Comparison of ENCODE assay signal across 23 cellular contexts in genomic region chr12:106280101-106280500, GRCh38. TPM values are rescaled to one million over a fixed set of nuclear protein-coding genes. Genes with fewer than 3 reads are reported as not detected.
DNase-seq lines count a peak whose midpoint lies in the region; ATAC-seq, FAIRE-seq and TF ChIP-seq lines count a peak whose summit lies in the region.
"Had no signal": no experiment of that assay in that cellular context is flagged by ENCODE, and none has a peak within 500 bp of the region (broad histone marks: within the 10 kb centered on the region; RNA-seq: fewer than 3 reads in every experiment).

No MANE protein-coding gene starts in this region.

- CTCF ChIA-PET in HepG2 (lab: Yijun Ruan, JAX; ENCODE audit: low intra/inter-chr PET ratio, low total read pairs) = interaction anchor here (1.6 kb wide), 1 partner anchor 53 kb away, joined by 9 read pairs; no protein-coding TSS in a partner anchor
- CTCF ChIA-PET in naive thymus-derived CD4-positive, alpha-beta T cell (lab: Charles Lee) = interaction anchor here (0.6 to 3.2 kb wide), 5 partner anchors 11 to 1922 kb away, joined by 3 to 44 read pairs (median 4); no protein-coding TSS in a partner anchor

- ATAC-seq in right lobe of liver (peak in 3 of 4 donors; percentile 24 to 40 (median 25)), HepG2 (no peak), pancreas (no peak)
- ATAC-seq in naive thymus-derived CD4-positive, alpha-beta T cell = peak; percentile 41
- ATAC-seq: T-cell had no signal

- no peaks in the 10 kb centered on the region for H3K9me3 ChIP-seq in right lobe of liver
- no peaks in the 10 kb centered on the region for H3K9me3 ChIP-seq in HepG2 (ENCODE audit: low read length)
- peaks cover 0 to 7% (median 0%) of the 10 kb centered on the region in 3 experiments for H3K9me3 ChIP-seq in naive thymus-derived CD4-positive, alpha-beta T cell (ENCODE audit: control insufficient read depth in 2 of 3, low read length in 3 of 3)
- no peaks in the 10 kb centered on the region for H3K9me3 ChIP-seq in pancreas

- no peak overlapping the region for H3K27ac Mint-ChIP-seq in naive thymus-derived CD4-positive, alpha-beta T cell
- H3K27ac Mint-ChIP-seq: CD4-positive, CD25-positive, alpha-beta regulatory T cell; T-cell had no signal

- H3K4me1 ChIP-seq in right lobe of liver (peaks cover 0 to 14% (median 3%) of the 10 kb centered on the region in 4 donors), HepG2 (ENCODE audit: insufficient read depth, low read length) (peaks cover 72% of the 10 kb centered on the region), pancreas (peaks cover 9 to 31% (median 17%) of the 10 kb centered on the region in 3 donors)
- H3K4me1 ChIP-seq in naive thymus-derived CD4-positive, alpha-beta T cell (ENCODE audit: control insufficient read depth in 2 of 2, insufficient read depth in 2 of 2, low read length in 2 of 2) = no peaks in the 10 kb centered on the region

- H3K4me1 Mint-ChIP-seq in naive thymus-derived CD4-positive, alpha-beta T cell = peaks cover 6 to 14% (median 8%) of the 10 kb centered on the region in 7 donors

- H3K36me3 ChIP-seq in right lobe of liver (no peaks in the 10 kb centered on the region), HepG2 (replicated peaks in 1 of 2; ENCODE audit: control insufficient read depth in 1 of 2, insufficient read depth in 2 of 2, low read length in 2 of 2) (no peaks in the 10 kb centered on the region), pancreas (no peaks in the 10 kb centered on the region)
- H3K36me3 ChIP-seq in naive thymus-derived CD4-positive, alpha-beta T cell (ENCODE audit: control insufficient read depth in 2 of 3, insufficient read depth in 3 of 3, low read length in 3 of 3) = no peaks in the 10 kb centered on the region
- H3K36me3 ChIP-seq: MG63 had no signal

- WGBS in right lobe of liver (ENCODE audit: insufficient coverage, low coverage, low lambda C conversion rate, missing lambda C conversion rate) = 17% methylated on average over 4 of the region's 4 CpGs
- WGBS in HepG2 (ENCODE audit: low lambda C conversion rate) = 25% methylated on average over 4 of the region's 4 CpGs
- WGBS in pancreas, 2 donors = 62 to 68% methylated on average over 4 of the region's 4 CpGs

- peaks cover 0 to 21% (median 4%) of the 10 kb centered on the region in 5 donors for H3K27me3 Mint-ChIP-seq in naive thymus-derived CD4-positive, alpha-beta T cell

- BruUV-seq in HepG2 (replicated peaks; lab: Mats Ljungman, UMichigan) = no TSS peak

- no peak overlapping the region for H3K4me3 Mint-ChIP-seq in naive thymus-derived CD4-positive, alpha-beta T cell
- H3K4me3 Mint-ChIP-seq: CD4-positive, CD25-positive, alpha-beta regulatory T cell; T-cell had no signal

- no peak overlapping the region for H2AFZ ChIP-seq in HepG2 (ENCODE audit: low read length)

- no peak overlapping the region for H3K4me2 ChIP-seq in HepG2 (ENCODE audit: low read depth, low read length)

- in situ Hi-C loops in HepG2 (cut with HindIII; ENCODE audit: extremely low pct_ligation_motif_present, low pct_unique_long_range_greater_than_20kb) = loop anchor here (5.0 to 10.0 kb wide), 2 partner anchors 53 to 185 kb away; no protein-coding TSS in a partner anchor

- FAIRE-seq in HepG2 (lab: Jason Lieb, UNC) (no peak), pancreas (lab: Jason Lieb, UNC) (no peak)
- FAIRE-seq: H1 had no signal

- H3K4me3 ChIP-seq in right lobe of liver (no peak overlapping the region), HepG2 (replicated peaks in 1 of 3; ENCODE audit: insufficient read depth in 1 of 3, low read depth in 2 of 3, low read length in 3 of 3) (no peak overlapping the region), pancreas (no peak overlapping the region)
- H3K4me3 ChIP-seq in naive thymus-derived CD4-positive, alpha-beta T cell (ENCODE audit: low read length) = no peak overlapping the region
- H3K4me3 ChIP-seq: MG63 had no signal

- TF ChIP-seq POLR2A in right lobe of liver (IDR thresholded peaks at IDR 0.05) (no peak), HepG2 (IDR thresholded peaks at IDR 0.05; ENCODE audit: insufficient read depth in 1 of 2, low read depth in 2 of 2, low read length in 2 of 2) (no peak)

- no peak for TF ChIP-seq EP300 in HepG2 (IDR thresholded peaks at IDR 0.05; ENCODE audit: low read depth in 2 of 2, low read length in 2 of 2)
- TF ChIP-seq EP300 in HepG2 (CRISPR knock-in tag; IDR thresholded peaks at IDR 0.05; ENCODE audit: borderline replicate concordance) = no peak

- H4K20me1 ChIP-seq in HepG2 (ENCODE audit: insufficient read depth, low read length) = no peaks in the 10 kb centered on the region

- no peaks in the 10 kb centered on the region for H3K79me2 ChIP-seq in HepG2 (ENCODE audit: insufficient read depth, low read length)

- DNase-seq in right lobe of liver (no peak), HepG2 (ENCODE audit: low spot score) (no peak), NOMO-1 treated with DMSO at 0.1 percent for 48 hours (lab: John Stamatoyannopoulos, UW; ENCODE audit: unreplicated experiment) (peak; percentile 47), DMS153 treated with DMSO at 0.1 percent for 48 hours (lab: John Stamatoyannopoulos, UW; ENCODE audit: unreplicated experiment) (no peak), cerebellar cortex (ENCODE audit: low spot score) (no peak), pancreas (no peak)
- no peak for DNase-seq in naive thymus-derived CD4-positive, alpha-beta T cell
- DNase-seq: ACHN; CD4-positive, CD25-positive, alpha-beta regulatory T cell; DMS153; HCEC 1CT; IMR-90; KG1; MG63; NCI-H1105 treated with DMSO at 0.1 percent for 48 hours; NCI-H146; NCI-H1930; NCI-H2107; NCI-H524 treated with DMSO at 0.1 percent for 48 hours; SHP77; T-cell had no signal

- peaks cover 0 to 5% (median 4%) of the 10 kb centered on the region in 5 donors for H3K36me3 Mint-ChIP-seq in naive thymus-derived CD4-positive, alpha-beta T cell
- H3K36me3 Mint-ChIP-seq: CD4-positive, CD25-positive, alpha-beta regulatory T cell; T-cell had no signal

- POLR2A ChIA-PET in HepG2 (lab: Yijun Ruan, JAX) = interaction anchor here (1.2 to 2.9 kb wide), 2 partner anchors 32 to 53 kb away, joined by 3 to 13 read pairs; partner anchors contain the start of gene CKAP4
- POLR2A ChIA-PET in naive thymus-derived CD4-positive, alpha-beta T cell (lab: Charles Lee) = interaction anchor here (1.0 to 1.5 kb wide), 5 partner anchors 11 to 31 kb away, joined by 4 to 6 read pairs (median 5); no protein-coding TSS in a partner anchor

- no peak overlapping the region for H3K9ac ChIP-seq in HepG2 (ENCODE audit: insufficient read depth, low read depth, low read length)

- H3K27ac ChIP-seq in right lobe of liver (no peak overlapping the region), HepG2 (ENCODE audit: extremely low read length, insufficient read depth, low read length) (no peak overlapping the region), pancreas (no peak overlapping the region)
- H3K27ac ChIP-seq in naive thymus-derived CD4-positive, alpha-beta T cell (ENCODE audit: low read depth, low read length) = no peak overlapping the region
- H3K27ac ChIP-seq: RWPE1 had no signal

- H3K27me3 ChIP-seq in right lobe of liver (no peaks in the 10 kb centered on the region), HepG2 (ENCODE audit: control insufficient read depth in 1 of 2, insufficient read depth in 2 of 2, low read length in 2 of 2) (peaks cover 0 to 24% of the 10 kb centered on the region in 2 experiments; a peak in 3 of 5 replicates), pancreas (no peaks in the 10 kb centered on the region)
- no peaks in the 10 kb centered on the region for H3K27me3 ChIP-seq in naive thymus-derived CD4-positive, alpha-beta T cell (ENCODE audit: control insufficient read depth in 2 of 2, insufficient read depth in 2 of 2, low read length in 2 of 2)
- H3K27me3 ChIP-seq: MG63 had no signal

- TF ChIP-seq CTCF in right lobe of liver (IDR thresholded peaks at IDR 0.05) (no peak), HepG2 (CRISPR knock-in tag; IDR thresholded peaks at IDR 0.05) (no peak), pancreas (IDR thresholded peaks at IDR 0.05) (no peak)

- intact Hi-C loops in right lobe of liver (cut with DNase I) = loop anchor here in 1 of 2 donors (5.0 kb wide), 1 partner anchor 43 kb away; no protein-coding TSS in a partner anchor
- intact Hi-C loops in HepG2 (cut with micrococcal nuclease; ENCODE audit: unreplicated experiment) = no loop called here
- intact Hi-C loops in naive thymus-derived CD4-positive, alpha-beta T cell (cut with micrococcal nuclease) = loop anchor here in 1 of 2 donors (5.0 kb wide), 1 partner anchor 858 kb away; no protein-coding TSS in a partner anchor
- intact Hi-C loops in pancreas (cut with DNase I) = loop anchor here in 2 of 3 donors (5.0 kb wide), 1 partner anchor 53 kb away; no protein-coding TSS in a partner anchor

- no peak for TF ChIP-seq RAD21 in HepG2 (CRISPR knock-in tag; IDR thresholded peaks at IDR 0.05)

- H3K9me3 Mint-ChIP-seq in naive thymus-derived CD4-positive, alpha-beta T cell = peaks cover 3 to 22% (median 6%) of the 10 kb centered on the region in 11 donors

RNA-seq across cellular contexts. Expression of gene TCP11L2, which starts 22.4 kb away (rescaled TPM):
- 10 to 100 TPM in 3 of 6 experiments, 1 to 10 TPM in 3; 7.3 to 14.2 (median 10.5) TPM for total RNA-seq in right lobe of liver
- 4.6 TPM in 2 replicates for total RNA-seq in HepG2 (2016; rRNA removed; fragmentation: Illumina TruSeq; extraction: Trizol)
- total RNA-seq in HepG2 (2016; cell fraction: cytosol; rRNA removed; fragmentation: Illumina TruSeq; extraction: Trizol; ENCODE audit: low read depth) = 1.1 and 1.3 TPM in 2 replicates
- 3.7 and 4.3 TPM in 2 replicates for total RNA-seq in HepG2 (2016; cell fraction: insoluble cytoplasmic fraction; rRNA removed; fragmentation: Illumina TruSeq; extraction: Trizol)
- 1.4 and 2.2 TPM in 2 replicates for total RNA-seq in HepG2 (2016; cell fraction: membrane; rRNA removed; fragmentation: Illumina TruSeq; extraction: Trizol)
- total RNA-seq in HepG2 (2016; cell fraction: nucleus; rRNA removed; fragmentation: Illumina TruSeq; extraction: Trizol) = 5.1 and 5.6 TPM in 2 replicates
- 24.1 and 29.2 TPM in 2 replicates for polyA plus RNA-seq in HepG2 (2011; rRNA removed)
- 10.5 and 16.7 TPM in 2 replicates for polyA plus RNA-seq in HepG2 (2011; cell fraction: cytosol; rRNA removed)
- 21.9 and 33.5 TPM in 2 replicates for polyA plus RNA-seq in HepG2 (2011; cell fraction: nucleus; rRNA removed)
- polyA plus RNA-seq in HepG2 (2012) = 16.7 and 20.6 TPM in 2 replicates
- polyA plus RNA-seq in HepG2 (2016; cell fraction: cytosol; fragmentation: Illumina TruSeq; extraction: Trizol; ENCODE audit: low read depth) = 0.17 and 0.33 TPM in 2 replicates
- 1.5 and 1.6 TPM in 2 replicates for polyA plus RNA-seq in HepG2 (2016; cell fraction: insoluble cytoplasmic fraction; fragmentation: Illumina TruSeq; extraction: Trizol; ENCODE audit: low read depth)
- polyA plus RNA-seq in HepG2 (2016; cell fraction: membrane; fragmentation: Illumina TruSeq; extraction: Trizol; ENCODE audit: low read depth) = 0.25 and 0.38 TPM in 2 replicates
- polyA plus RNA-seq in HepG2 (2016; cell fraction: nucleus; fragmentation: Illumina TruSeq; extraction: Trizol; ENCODE audit: insufficient read depth, low read depth) = 4.4 and 4.8 TPM in 2 replicates
- polyA minus RNA-seq in HepG2 (2011; rRNA and poly(A)+ RNA removed; ENCODE audit: low replicate concordance) = 9.5 and 54.7 TPM in 2 replicates
- polyA minus RNA-seq in HepG2 (2011; cell fraction: cytosol; rRNA and poly(A)+ RNA removed) = 41.0 and 60.4 TPM in 2 replicates
- polyA minus RNA-seq in HepG2 (2011; cell fraction: nucleus; rRNA and poly(A)+ RNA removed) = 73.6 and 109 TPM in 2 replicates
- 100 to 1,000 TPM in 4 of 5 experiments, 10 to 100 TPM in 1; 26.9 to 258 (median 134) TPM for total RNA-seq in naive thymus-derived CD4-positive, alpha-beta T cell
- 10 to 100 TPM; 43.2 to 46.3 TPM for polyA plus RNA-seq in naive thymus-derived CD4-positive, alpha-beta T cell
- total RNA-seq in pancreas = 10 to 100 TPM in 4 of 6 donors, 1 to 10 TPM in 2; 7.3 to 24.4 (median 12.9) TPM
- polyA plus RNA-seq in pancreas = 1 to 10 TPM; 3.5 to 4.6 TPM

RNA-seq across cellular contexts. Expression of gene CKAP4, which starts 32.3 kb away (rescaled TPM):
- total RNA-seq in right lobe of liver (10 to 100 TPM; 16.8 to 43.7 (median 28.3) TPM), HepG2 (2016; rRNA removed; fragmentation: Illumina TruSeq; extraction: Trizol) (37.3 and 70.2 TPM in 2 replicates), pancreas (10 to 100 TPM; 19.8 to 45.3 (median 28.4) TPM)
- 3.7 and 3.9 TPM in 2 replicates for total RNA-seq in HepG2 (2016; cell fraction: cytosol; rRNA removed; fragmentation: Illumina TruSeq; extraction: Trizol; ENCODE audit: low read depth)
- total RNA-seq in HepG2 (2016; cell fraction: insoluble cytoplasmic fraction; rRNA removed; fragmentation: Illumina TruSeq; extraction: Trizol) = 34.6 and 68.5 TPM in 2 replicates
- total RNA-seq in HepG2 (2016; cell fraction: membrane; rRNA removed; fragmentation: Illumina TruSeq; extraction: Trizol) = 14.7 and 15.5 TPM in 2 replicates
- 67.9 and 80.5 TPM in 2 replicates for total RNA-seq in HepG2 (2016; cell fraction: nucleus; rRNA removed; fragmentation: Illumina TruSeq; extraction: Trizol)
- polyA plus RNA-seq in HepG2 (2011; rRNA removed) (39.2 and 45.4 TPM in 2 replicates), pancreas (10 to 100 TPM in 1 of 2 donors, 1 to 10 TPM in 1; 5.6 to 14.3 TPM)
- 30.8 and 37.4 TPM in 2 replicates for polyA plus RNA-seq in HepG2 (2011; cell fraction: cytosol; rRNA removed)
- 17.5 and 20.0 TPM in 2 replicates for polyA plus RNA-seq in HepG2 (2011; cell fraction: nucleus; rRNA removed)
- 76.8 and 81.5 TPM in 2 replicates for polyA plus RNA-seq in HepG2 (2012)
- 4.9 and 5.3 TPM in 2 replicates for polyA plus RNA-seq in HepG2 (2016; cell fraction: cytosol; fragmentation: Illumina TruSeq; extraction: Trizol; ENCODE audit: low read depth)
- 44.7 and 53.0 TPM in 2 replicates for polyA plus RNA-seq in HepG2 (2016; cell fraction: insoluble cytoplasmic fraction; fragmentation: Illumina TruSeq; extraction: Trizol; ENCODE audit: low read depth)
- 13.7 and 14.8 TPM in 2 replicates for polyA plus RNA-seq in HepG2 (2016; cell fraction: membrane; fragmentation: Illumina TruSeq; extraction: Trizol; ENCODE audit: low read depth)
- 125 and 131 TPM in 2 replicates for polyA plus RNA-seq in HepG2 (2016; cell fraction: nucleus; fragmentation: Illumina TruSeq; extraction: Trizol; ENCODE audit: insufficient read depth, low read depth)
- 17.1 and 29.8 TPM in 2 replicates for polyA minus RNA-seq in HepG2 (2011; rRNA and poly(A)+ RNA removed; ENCODE audit: low replicate concordance)
- 29.4 and 33.1 TPM in 2 replicates for polyA minus RNA-seq in HepG2 (2011; cell fraction: cytosol; rRNA and poly(A)+ RNA removed)
- polyA minus RNA-seq in HepG2 (2011; cell fraction: nucleus; rRNA and poly(A)+ RNA removed) = 11.7 and 15.9 TPM in 2 replicates
- total RNA-seq in naive thymus-derived CD4-positive, alpha-beta T cell = 10 to 100 TPM in 4 of 5 experiments, 1 to 10 TPM in 1; 4.3 to 27.2 (median 13.0) TPM
- polyA plus RNA-seq in naive thymus-derived CD4-positive, alpha-beta T cell = 1 to 10 TPM; 7.1 to 7.6 TPM

Comparison
In these comparisons a context has a peak if more than half of its experiments do, and no peak if none do; other contexts are left out.
1. ATAC-seq: peak in right lobe of liver (3 of 4) and naive thymus-derived CD4-positive, alpha-beta T cell (single experiment); none in HepG2 (single experiment) and pancreas (0 of 4).